ENCODE assay signal across 12 cellular contexts in the genomic region with DNA sequence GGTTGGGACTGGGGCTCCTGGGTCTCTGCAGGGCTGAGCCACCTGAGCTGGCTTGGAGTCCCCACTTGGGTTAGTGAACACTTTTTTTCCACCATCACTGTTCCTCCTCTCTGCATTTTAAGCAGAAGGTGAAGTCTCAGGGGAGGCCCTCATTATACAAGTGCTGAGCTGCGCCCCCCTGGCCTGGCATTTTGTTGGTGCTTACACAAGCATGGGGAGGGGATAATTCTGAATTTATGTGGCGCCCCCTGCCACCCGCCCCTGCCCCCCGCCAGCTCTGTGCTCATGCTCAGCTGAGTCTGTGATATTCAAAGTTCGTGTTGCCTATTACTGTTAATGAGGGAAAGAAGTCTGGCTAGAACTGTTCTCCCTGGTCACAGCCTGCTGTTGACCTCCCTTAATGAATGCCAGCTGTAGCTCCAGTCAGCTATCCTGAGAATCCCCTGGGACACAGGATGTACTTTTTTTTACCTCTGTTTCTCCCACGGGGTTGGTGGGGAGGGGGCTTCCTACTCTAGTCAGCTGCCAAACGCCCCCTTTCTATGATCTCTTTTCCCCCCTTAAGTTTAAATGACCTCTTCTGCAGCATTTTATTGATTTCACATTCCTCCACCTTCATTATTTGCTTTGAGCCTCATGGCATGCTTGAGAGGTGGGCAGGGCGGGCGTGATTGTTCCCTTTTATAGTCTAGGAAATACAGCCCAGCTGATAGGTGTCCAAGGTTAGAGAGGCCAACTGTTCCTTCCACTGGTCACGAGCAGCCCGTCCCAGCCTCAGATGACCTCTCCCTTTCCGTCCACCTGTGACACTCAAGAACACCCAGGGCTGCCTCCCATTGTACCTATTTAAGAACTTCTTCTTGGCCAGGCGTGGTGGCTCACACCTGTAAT. TPM values are rescaled to one million over a fixed set of nuclear protein-coding genes. Genes with fewer than 3 reads are reported as not detected.
A peak's percentile ranks its signal among the peaks of the same experiment; 100 is the strongest.
DNase-seq lines count a peak whose midpoint lies in the region; ATAC-seq and TF ChIP-seq lines count a peak whose summit lies in the region.
"Had no signal": no experiment of that assay in that cellular context is flagged by ENCODE, and none has a peak within 500 bp of the region (broad histone marks: within the 10 kb centered on the region; RNA-seq: fewer than 3 reads in every experiment).

No MANE protein-coding gene starts in this region.

- H3K27ac ChIP-seq in HUES48 (ENCODE audit: low read depth, low read length) (peak overlapping the region; percentile 39), adrenal gland (peak overlapping the region; percentile 14 to 89 (median 81)), skeletal muscle tissue (ENCODE audit: low read depth, low read length) (peak overlapping the region; percentile 100)

- H3K4me1 ChIP-seq in HUES48 (ENCODE audit: control insufficient read depth, insufficient read depth, low read length) (peaks cover 21% of the 10 kb centered on the region), adrenal gland (replicated peaks in 1 of 2) (peaks cover 48 to 59% of the 10 kb centered on the region in 2 donors), skeletal muscle tissue (ENCODE audit: control insufficient read depth in 3 of 3, insufficient read depth in 3 of 3, low read length in 3 of 3) (peaks cover 96 to 99% (median 97%) of the 10 kb centered on the region in 3 donors)

- peak in 2 of 7 donors; percentile 17 to 52 for DNase-seq in adrenal gland
- peak; percentile 58 for DNase-seq in left kidney (ENCODE audit: low read depth, low spot score)
- DNase-seq in stimulated activated CD8-positive, alpha-beta memory T cell treated with anti-CD3 and anti-CD28 coated beads, Interleukin-4, amount 100 ng/mL, for 48 hours = no peak
- DNase-seq in stimulated activated CD4-positive, alpha-beta T cell treated with anti-CD3 and anti-CD28 coated beads, Interleukin-12 subunit alpha, Interleukin-12 subunit beta, amount 100 ng/mL, for 4 hours = no peak
- DNase-seq in AML-193 (lab: John Stamatoyannopoulos, UW) = no peak
- DNase-seq: activated CD4-positive, alpha-beta T cell treated with anti-CD3 and anti-CD28 coated beads, Interleukin-2, amount 10 ng/mL, durations not matched to agents 7 days and 5 days; activated naive CD8-positive, alpha-beta T cell treated with anti-CD3 and anti-CD28 coated beads, Interleukin-2, amount 10 ng/mL, durations not matched to agents 7 days and 5 days; DND-41 had no signal

- H3K9me3 ChIP-seq in HUES48 (ENCODE audit: control insufficient read depth, insufficient read depth, low read length) (no peaks in the 10 kb centered on the region), adrenal gland (replicated peaks in 1 of 3) (no peaks in the 10 kb centered on the region), skeletal muscle tissue (ENCODE audit: control insufficient read depth in 3 of 3, low read length in 3 of 3) (no peaks in the 10 kb centered on the region)

- H3K27me3 ChIP-seq in HUES48 (ENCODE audit: control insufficient read depth, insufficient read depth, low read length) (peaks cover 21% of the 10 kb centered on the region), adrenal gland (no peaks in the 10 kb centered on the region), skeletal muscle tissue (ENCODE audit: control insufficient read depth in 3 of 3, insufficient read depth in 3 of 3, low read length in 3 of 3) (peaks cover 0 to 6% (median 0%) of the 10 kb centered on the region in 3 donors)

- no peak overlapping the region for H3K9ac ChIP-seq in HUES48 (ENCODE audit: low read depth, low read length)
- peak overlapping the region; percentile 43 to 86 (median 65) for H3K9ac ChIP-seq in skeletal muscle tissue (ENCODE audit: low read depth in 1 of 3, low read length in 3 of 3)

- intact Hi-C loops in adrenal gland (cut with DNase I) = no loop called here

- TF ChIP-seq POLR2A in adrenal gland (IDR thresholded peaks at IDR 0.05) = no peak

- H3K4me3 ChIP-seq in HUES48 (ENCODE audit: low read depth, low read length) (no peak overlapping the region), adrenal gland (no peak overlapping the region), skeletal muscle tissue (ENCODE audit: low read length in 3 of 3) (peak overlapping the region; percentile 18 to 68 (median 26))

- no peak for TF ChIP-seq CTCF in adrenal gland (IDR thresholded peaks at IDR 0.05)

- WGBS in adrenal gland, 4 donors = 72 to 80% (median 76%) methylated on average over 13 of the region's 13 CpGs

- no peak for ATAC-seq in GM18502 (IDR thresholded peaks at IDR 0.05; ENCODE audit: poor library complexity, unreplicated experiment)

- H3K36me3 ChIP-seq in HUES48 (ENCODE audit: control insufficient read depth, insufficient read depth, low read length) = no peaks in the 10 kb centered on the region
- no peaks in the 10 kb centered on the region for H3K36me3 ChIP-seq in adrenal gland (replicated peaks in 1 of 2)
- peaks cover 4 to 26% (median 8%) of the 10 kb centered on the region in 3 donors for H3K36me3 ChIP-seq in skeletal muscle tissue (ENCODE audit: control insufficient read depth in 3 of 3, insufficient read depth in 3 of 3, low read length in 3 of 3)

RNA-seq across cellular contexts. Expression of gene USP2, which starts 12.2 kb away (rescaled TPM):
- total RNA-seq in adrenal gland = 10 to 100 TPM in 4 of 8 donors, 1 to 10 TPM in 4; 3.9 to 28.7 (median 13.0) TPM
- polyA plus RNA-seq in adrenal gland = 10 to 100 TPM in 1 of 3 donors, 1 to 10 TPM in 2; 4.6 to 11.8 (median 9.1) TPM
- total RNA-seq in skeletal muscle tissue = 8.9 TPM

RNA-seq across cellular contexts. Expression of gene MFRP, which starts 22.8 kb away (rescaled TPM):
- total RNA-seq in adrenal gland = under 1 TPM in 1 of 8 donors, not detected in 7; under 0.01 TPM
- not detected for polyA plus RNA-seq in adrenal gland
- total RNA-seq in skeletal muscle tissue = not detected
- total RNA-seq: activated CD4-positive, alpha-beta T cell treated with anti-CD3 and anti-CD28 coated beads, Interleukin-2, amount 10 ng/mL, durations not matched to agents 7 days and 5 days; activated naive CD8-positive, alpha-beta T cell treated with anti-CD3 and anti-CD28 coated beads, Interleukin-2, amount 10 ng/mL, durations not matched to agents 7 days and 5 days had no signal
- polyA plus RNA-seq: keratinocyte had no signal

RNA-seq across cellular contexts. Expression of gene C1QTNF5, which starts 28.6 kb away (rescaled TPM):
- total RNA-seq in adrenal gland (10 to 100 TPM; 10.3 to 46.9 (median 23.0) TPM), skeletal muscle tissue (17.2 TPM)
- polyA plus RNA-seq in adrenal gland = 10 to 100 TPM in 2 of 3 donors, 1 to 10 TPM in 1; 1.8 to 25.9 (median 20.3) TPM
- total RNA-seq: activated CD4-positive, alpha-beta T cell treated with anti-CD3 and anti-CD28 coated beads, Interleukin-2, amount 10 ng/mL, durations not matched to agents 7 days and 5 days; activated naive CD8-positive, alpha-beta T cell treated with anti-CD3 and anti-CD28 coated beads, Interleukin-2, amount 10 ng/mL, durations not matched to agents 7 days and 5 days had no signal
- polyA plus RNA-seq: keratinocyte had no signal

RNA-seq across cellular contexts. Expression of gene RNF26, which starts 35.0 kb away (rescaled TPM):
- 10 to 100 TPM in 7 of 8 donors, 1 to 10 TPM in 1; 8.9 to 28.0 (median 20.6) TPM for total RNA-seq in adrenal gland
- 10 to 100 TPM in 2 of 3 donors, 1 to 10 TPM in 1; 9.6 to 13.0 (median 10.7) TPM for polyA plus RNA-seq in adrenal gland
- 2.1 TPM for total RNA-seq in skeletal muscle tissue

RNA-seq across cellular contexts. Expression of gene MCAM, which starts 52.4 kb away (rescaled TPM):
- total RNA-seq in adrenal gland (100 to 1,000 TPM in 1 of 8 donors, 10 to 100 TPM in 7; 15.3 to 143 (median 45.8) TPM), skeletal muscle tissue (120 TPM)
- polyA plus RNA-seq in adrenal gland = 10 to 100 TPM; 17.2 to 48.5 (median 30.5) TPM

Comparison
In these comparisons a context has a peak if more than half of its experiments do, and no peak if none do; other contexts are left out.
1. H3K27ac ChIP-seq: peak in every context shown above with its lines; median percentile 100 in skeletal muscle tissue; 81 in adrenal gland; 39 in HUES48.
2. H3K4me3 ChIP-seq: peak in skeletal muscle tissue (3 of 3); none in HUES48 (single experiment) and adrenal gland (0 of 4).